In genomic region chr9:126411225-126411947, GRCh38 we compare ENCODE assay signal across 8 cellular contexts.
DNase-seq lines count a peak whose midpoint lies in the region; ATAC-seq and TF ChIP-seq lines count a peak whose summit lies in the region.

No MANE protein-coding gene starts in this region.

- ATAC-seq in GM19351 (IDR thresholded peaks at IDR 0.05; ENCODE audit: unreplicated experiment) (peak; percentile 72), HG03571 (IDR thresholded peaks at IDR 0.05; ENCODE audit: unreplicated experiment) (peak; percentile 59)

- peak; percentile 67 for DNase-seq in COLO829 (ENCODE audit: low spot score)
- DNase-seq in astrocyte of the spinal cord (ENCODE audit: low read depth, low spot score) = peak; percentile 74
- DNase-seq in putamen (ENCODE audit: low spot score) = no peak
- DNase-seq in globus pallidus (ENCODE audit: low spot score) = no peak
- DNase-seq in dermis blood vessel endothelial cell = no peak
- DNase-seq in C1 segment of cervical spinal cord (lab: John Stamatoyannopoulos, UW) = no peak

- in situ Hi-C loops in astrocyte of the spinal cord (cut with HindIII; ENCODE audit: low sequenced_read_pairs) = no loop called here

- no peak for TF ChIP-seq CTCF in astrocyte of the spinal cord (IDR thresholded peaks at IDR 0.05; ENCODE audit: low read depth, low read length)

- H3K4me3 ChIP-seq in astrocyte of the spinal cord (ENCODE audit: low read depth, low read length) = no peak overlapping the region

Comparison
In these comparisons a context has a peak if more than half of its experiments do, and no peak if none do; other contexts are left out.
1. DNase-seq: peak in COLO829 (single experiment) and astrocyte of the spinal cord (single experiment); none in putamen (single experiment), globus pallidus (single experiment), dermis blood vessel endothelial cell (single experiment) and C1 segment of cervical spinal cord (0 of 14).